In the genomic region with DNA sequence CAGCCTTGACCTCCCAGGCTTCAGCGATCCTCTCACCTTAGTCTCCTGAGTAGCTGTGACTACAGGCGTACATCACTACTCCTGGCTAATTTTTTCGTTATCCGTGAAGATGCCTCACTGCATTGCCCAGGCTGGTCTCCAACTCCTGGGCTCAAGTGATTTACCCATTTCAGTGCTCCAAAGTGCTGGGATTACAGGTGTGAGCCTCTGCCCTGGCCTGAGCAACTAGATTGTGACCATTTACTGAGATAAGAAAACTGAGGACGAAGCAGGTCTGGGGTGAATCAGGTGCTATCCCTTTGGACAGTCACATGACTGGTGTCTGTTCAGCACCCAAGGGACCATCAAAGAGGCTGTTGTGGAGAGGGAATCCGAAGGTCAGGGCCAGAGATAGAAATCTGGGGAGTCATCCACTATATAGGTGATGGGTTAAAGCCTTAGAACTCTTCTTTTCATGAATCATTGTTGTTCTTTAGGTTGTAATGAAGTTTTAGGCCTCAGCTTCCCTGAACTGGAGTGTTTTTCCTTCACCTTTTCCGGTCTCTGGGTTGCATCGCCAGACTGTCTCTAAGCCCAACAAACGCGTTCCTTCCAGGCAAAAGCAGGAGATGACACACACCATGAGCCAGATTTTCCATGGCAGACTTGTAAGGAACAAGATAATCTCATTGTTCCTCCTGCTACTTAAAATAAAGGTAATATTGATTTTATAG, we compare ENCODE assay signal across 1 cellular context.
TF ChIP-seq lines count a peak whose summit lies in the region.

No MANE protein-coding gene starts in this region.

TF ChIP-seq in K562, 482 proteins besides CTCF, POLR2A, EP300 and RAD21 (continued from another document):
- TF ChIP-seq, protein P1, sequence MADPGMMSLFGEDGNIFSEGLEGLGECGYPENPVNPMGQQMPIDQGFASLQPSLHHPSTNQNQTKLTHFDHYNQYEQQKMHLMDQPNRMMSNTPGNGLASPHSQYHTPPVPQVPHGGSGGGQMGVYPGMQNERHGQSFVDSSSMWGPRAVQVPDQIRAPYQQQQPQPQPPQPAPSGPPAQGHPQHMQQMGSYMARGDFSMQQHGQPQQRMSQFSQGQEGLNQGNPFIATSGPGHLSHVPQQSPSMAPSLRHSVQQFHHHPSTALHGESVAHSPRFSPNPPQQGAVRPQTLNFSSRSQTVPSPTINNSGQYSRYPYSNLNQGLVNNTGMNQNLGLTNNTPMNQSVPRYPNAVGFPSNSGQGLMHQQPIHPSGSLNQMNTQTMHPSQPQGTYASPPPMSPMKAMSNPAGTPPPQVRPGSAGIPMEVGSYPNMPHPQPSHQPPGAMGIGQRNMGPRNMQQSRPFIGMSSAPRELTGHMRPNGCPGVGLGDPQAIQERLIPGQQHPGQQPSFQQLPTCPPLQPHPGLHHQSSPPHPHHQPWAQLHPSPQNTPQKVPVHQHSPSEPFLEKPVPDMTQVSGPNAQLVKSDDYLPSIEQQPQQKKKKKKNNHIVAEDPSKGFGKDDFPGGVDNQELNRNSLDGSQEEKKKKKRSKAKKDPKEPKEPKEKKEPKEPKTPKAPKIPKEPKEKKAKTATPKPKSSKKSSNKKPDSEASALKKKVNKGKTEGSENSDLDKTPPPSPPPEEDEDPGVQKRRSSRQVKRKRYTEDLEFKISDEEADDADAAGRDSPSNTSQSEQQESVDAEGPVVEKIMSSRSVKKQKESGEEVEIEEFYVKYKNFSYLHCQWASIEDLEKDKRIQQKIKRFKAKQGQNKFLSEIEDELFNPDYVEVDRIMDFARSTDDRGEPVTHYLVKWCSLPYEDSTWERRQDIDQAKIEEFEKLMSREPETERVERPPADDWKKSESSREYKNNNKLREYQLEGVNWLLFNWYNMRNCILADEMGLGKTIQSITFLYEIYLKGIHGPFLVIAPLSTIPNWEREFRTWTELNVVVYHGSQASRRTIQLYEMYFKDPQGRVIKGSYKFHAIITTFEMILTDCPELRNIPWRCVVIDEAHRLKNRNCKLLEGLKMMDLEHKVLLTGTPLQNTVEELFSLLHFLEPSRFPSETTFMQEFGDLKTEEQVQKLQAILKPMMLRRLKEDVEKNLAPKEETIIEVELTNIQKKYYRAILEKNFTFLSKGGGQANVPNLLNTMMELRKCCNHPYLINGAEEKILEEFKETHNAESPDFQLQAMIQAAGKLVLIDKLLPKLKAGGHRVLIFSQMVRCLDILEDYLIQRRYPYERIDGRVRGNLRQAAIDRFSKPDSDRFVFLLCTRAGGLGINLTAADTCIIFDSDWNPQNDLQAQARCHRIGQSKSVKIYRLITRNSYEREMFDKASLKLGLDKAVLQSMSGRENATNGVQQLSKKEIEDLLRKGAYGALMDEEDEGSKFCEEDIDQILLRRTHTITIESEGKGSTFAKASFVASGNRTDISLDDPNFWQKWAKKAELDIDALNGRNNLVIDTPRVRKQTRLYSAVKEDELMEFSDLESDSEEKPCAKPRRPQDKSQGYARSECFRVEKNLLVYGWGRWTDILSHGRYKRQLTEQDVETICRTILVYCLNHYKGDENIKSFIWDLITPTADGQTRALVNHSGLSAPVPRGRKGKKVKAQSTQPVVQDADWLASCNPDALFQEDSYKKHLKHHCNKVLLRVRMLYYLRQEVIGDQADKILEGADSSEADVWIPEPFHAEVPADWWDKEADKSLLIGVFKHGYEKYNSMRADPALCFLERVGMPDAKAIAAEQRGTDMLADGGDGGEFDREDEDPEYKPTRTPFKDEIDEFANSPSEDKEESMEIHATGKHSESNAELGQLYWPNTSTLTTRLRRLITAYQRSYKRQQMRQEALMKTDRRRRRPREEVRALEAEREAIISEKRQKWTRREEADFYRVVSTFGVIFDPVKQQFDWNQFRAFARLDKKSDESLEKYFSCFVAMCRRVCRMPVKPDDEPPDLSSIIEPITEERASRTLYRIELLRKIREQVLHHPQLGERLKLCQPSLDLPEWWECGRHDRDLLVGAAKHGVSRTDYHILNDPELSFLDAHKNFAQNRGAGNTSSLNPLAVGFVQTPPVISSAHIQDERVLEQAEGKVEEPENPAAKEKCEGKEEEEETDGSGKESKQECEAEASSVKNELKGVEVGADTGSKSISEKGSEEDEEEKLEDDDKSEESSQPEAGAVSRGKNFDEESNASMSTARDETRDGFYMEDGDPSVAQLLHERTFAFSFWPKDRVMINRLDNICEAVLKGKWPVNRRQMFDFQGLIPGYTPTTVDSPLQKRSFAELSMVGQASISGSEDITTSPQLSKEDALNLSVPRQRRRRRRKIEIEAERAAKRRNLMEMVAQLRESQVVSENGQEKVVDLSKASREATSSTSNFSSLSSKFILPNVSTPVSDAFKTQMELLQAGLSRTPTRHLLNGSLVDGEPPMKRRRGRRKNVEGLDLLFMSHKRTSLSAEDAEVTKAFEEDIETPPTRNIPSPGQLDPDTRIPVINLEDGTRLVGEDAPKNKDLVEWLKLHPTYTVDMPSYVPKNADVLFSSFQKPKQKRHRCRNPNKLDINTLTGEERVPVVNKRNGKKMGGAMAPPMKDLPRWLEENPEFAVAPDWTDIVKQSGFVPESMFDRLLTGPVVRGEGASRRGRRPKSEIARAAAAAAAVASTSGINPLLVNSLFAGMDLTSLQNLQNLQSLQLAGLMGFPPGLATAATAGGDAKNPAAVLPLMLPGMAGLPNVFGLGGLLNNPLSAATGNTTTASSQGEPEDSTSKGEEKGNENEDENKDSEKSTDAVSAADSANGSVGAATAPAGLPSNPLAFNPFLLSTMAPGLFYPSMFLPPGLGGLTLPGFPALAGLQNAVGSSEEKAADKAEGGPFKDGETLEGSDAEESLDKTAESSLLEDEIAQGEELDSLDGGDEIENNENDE (IDR thresholded peaks at IDR 0.05; ENCODE audit: low read depth, low read length), result no peak
- no peak for TF ChIP-seq SIN3A (IDR thresholded peaks at IDR 0.05; ENCODE audit: borderline replicate concordance in 2 of 2, control insufficient read depth in 1 of 2, low read depth in 2 of 2, low read length in 2 of 2)
- TF ChIP-seq BRD4 (IDR thresholded peaks at IDR 0.05), result no peak
